Comparison of ENCODE assay signal across 21 cellular contexts in genomic region chr5:94888674-94889073, GRCh38.
DNase-seq lines count a peak whose midpoint lies in the region; ATAC-seq, FAIRE-seq and TF ChIP-seq lines count a peak whose summit lies in the region.
"Had no signal": no experiment of that assay in that cellular context is flagged by ENCODE, and none has a peak within 500 bp of the region (broad histone marks: within the 10 kb centered on the region; RNA-seq: fewer than 3 reads in every experiment).

No MANE protein-coding gene starts in this region.

- no peak overlapping the region for H3K4ac ChIP-seq in H9 (ENCODE audit: low read depth, low read length)

- CTCF ChIA-PET in K562 (lab: Yijun Ruan, JAX; ENCODE audit: low intra/inter-chr PET ratio), result no interaction called here

- H3K79me2 ChIP-seq in H9 (ENCODE audit: insufficient read depth, low read length) (no peaks in the 10 kb centered on the region), K562 (ENCODE audit: control insufficient read depth, insufficient read depth, low read length) (no peaks in the 10 kb centered on the region)

- H3K27me3 Mint-ChIP-seq in H9 (ENCODE audit: low read depth), result no peaks in the 10 kb centered on the region
- H3K27me3 Mint-ChIP-seq in nephron progenitor cell (ENCODE audit: low read depth, poor library complexity), result peaks cover 5% of the 10 kb centered on the region
- H3K27me3 Mint-ChIP-seq in activated T-helper 17 cell treated with anti-CD3 and anti-CD28 coated beads, Interleukin-2, amount 50 U/mL, for 72 hours, result peaks cover 3% of the 10 kb centered on the region
- H3K27me3 Mint-ChIP-seq: CD4-positive, alpha-beta T cell had no signal

- H3K9me1 ChIP-seq in K562 (ENCODE audit: control insufficient read depth, insufficient read depth, low read length), result no peaks in the 10 kb centered on the region

- H3K4me3 Mint-ChIP-seq in H9 (no peak overlapping the region), nephron progenitor cell (no peak overlapping the region)
- H3K4me3 Mint-ChIP-seq in activated T-helper 17 cell treated with anti-CD3 and anti-CD28 coated beads, Interleukin-2, amount 50 U/mL, for 72 hours, result no peak overlapping the region
- H3K4me3 Mint-ChIP-seq: CD4-positive, alpha-beta T cell had no signal

- H3K23ac ChIP-seq in H9 (ENCODE audit: insufficient read length, low read depth, low read length), result no peak overlapping the region

- H3K4me3 ChIP-seq in K562, result no peak overlapping the region
- H3K4me3 ChIP-seq: A549 had no signal

- H3K56ac ChIP-seq in H9 (ENCODE audit: insufficient read length, low read depth, low read length), result no peak overlapping the region

- no peak overlapping the region for H3T11ph ChIP-seq in H9 (ENCODE audit: low read length)

- no peak overlapping the region for H3K9ac ChIP-seq in H9 (ENCODE audit: extremely low read depth, insufficient read length, low read length)
- no peak overlapping the region for H3K9ac ChIP-seq in K562 (ENCODE audit: insufficient read depth in 1 of 2, low read depth in 2 of 2, low read length in 2 of 2)

- H3K27ac ChIP-seq in H9 (ENCODE audit: insufficient read length, low read depth, low read length) (no peak overlapping the region), K562 (ENCODE audit: extremely low read depth, low read depth, low read length) (no peak overlapping the region)
- H3K27ac ChIP-seq: A549, C4-2B had no signal

- H3K79me1 ChIP-seq in H9 (ENCODE audit: insufficient read depth, low read depth, low read length, poor library complexity, severe bottlenecking), result no peaks in the 10 kb centered on the region

- no peaks in the 10 kb centered on the region for H3K36me3 ChIP-seq in K562 (ENCODE audit: control insufficient read depth, insufficient read depth, low read length)

- H4K5ac ChIP-seq in H9 (ENCODE audit: insufficient read length, low read depth, low read length), result no peak overlapping the region

- H4K8ac ChIP-seq in H9 (replicated peaks; ENCODE audit: insufficient read length, low read depth, low read length), result no peak overlapping the region

- H3K9me3 ChIP-seq in H9 (ENCODE audit: control insufficient read depth, low read depth, low read length), result no peaks in the 10 kb centered on the region
- H3K9me3 ChIP-seq in K562 (replicated peaks; ENCODE audit: control insufficient read depth, insufficient read depth, low read depth, low read length), result no peaks in the 10 kb centered on the region
- H3K9me3 ChIP-seq: A549 had no signal

- no peak for TF ChIP-seq CTCF in H9 (conservative IDR thresholded peaks at IDR 0.05)
- no peak for TF ChIP-seq CTCF in K562 (IDR thresholded peaks at IDR 0.05 in 2 of 3, conservative IDR thresholded peaks at IDR 0.05 in 1 of 3; ENCODE audit: insufficient read depth in 2 of 3, low read depth in 1 of 3, low read length in 3 of 3)
- no peak for TF ChIP-seq CTCF in nephron progenitor cell (IDR thresholded peaks at IDR 0.05)

- no peaks in the 10 kb centered on the region for H3K23me2 ChIP-seq in H9 (ENCODE audit: insufficient read length, low read depth, low read length, poor library complexity, severe bottlenecking)

- H3K4me1 ChIP-seq in H9 (ENCODE audit: insufficient read depth, low read length) (no peaks in the 10 kb centered on the region), K562 (replicated peaks in 1 of 2; ENCODE audit: control insufficient read depth in 2 of 2, insufficient read depth in 2 of 2, low read length in 2 of 2) (no peaks in the 10 kb centered on the region)
- H3K4me1 ChIP-seq: A549 had no signal

- no peaks in the 10 kb centered on the region for H3K27me3 ChIP-seq in H9 (ENCODE audit: insufficient read depth, low read length)
- no peaks in the 10 kb centered on the region for H3K27me3 ChIP-seq in K562 (ENCODE audit: control insufficient read depth in 2 of 2, insufficient read depth in 2 of 2, low read length in 2 of 2)

- FAIRE-seq in K562 (lab: Jason Lieb, UNC), result no peak
- FAIRE-seq: A549, GM12892, GM18507, H54 had no signal

- H3K36me3 Mint-ChIP-seq in H9 (ENCODE audit: insufficient read depth in 1 of 3, low read depth in 3 of 3), result no peaks in the 10 kb centered on the region
- H3K36me3 Mint-ChIP-seq in nephron progenitor cell (ENCODE audit: low read depth), result no peaks in the 10 kb centered on the region
- no peaks in the 10 kb centered on the region for H3K36me3 Mint-ChIP-seq in activated T-helper 17 cell treated with anti-CD3 and anti-CD28 coated beads, Interleukin-2, amount 50 U/mL, for 72 hours (ENCODE audit: low read depth)

- H3K18ac ChIP-seq in H9 (ENCODE audit: insufficient read length, low read depth, low read length), result no peak overlapping the region

- H3K9me3 Mint-ChIP-seq in H9 (no peaks in the 10 kb centered on the region), nephron progenitor cell (no peaks in the 10 kb centered on the region)
- H3K9me3 Mint-ChIP-seq in activated T-helper 17 cell treated with anti-CD3 and anti-CD28 coated beads, Interleukin-2, amount 50 U/mL, for 72 hours, result no peaks in the 10 kb centered on the region
- H3K9me3 Mint-ChIP-seq: CD4-positive, alpha-beta T cell had no signal

- no peak overlapping the region for H2BK12ac ChIP-seq in H9 (ENCODE audit: insufficient read length, low read depth, low read length)

- H3K4me1 Mint-ChIP-seq in H9, result peaks cover 17 to 27% of the 10 kb centered on the region in 2 experiments
- H3K4me1 Mint-ChIP-seq in nephron progenitor cell, result peaks cover 23% of the 10 kb centered on the region
- H3K4me1 Mint-ChIP-seq in activated T-helper 17 cell treated with anti-CD3 and anti-CD28 coated beads, Interleukin-2, amount 50 U/mL, for 72 hours, result no peaks in the 10 kb centered on the region

- no CpG with 5 or more reads among the region's 3 CpGs for WGBS in H9 (ENCODE audit: extremely low coverage, insufficient read length, low lambda C conversion rate)
- 4% methylated on average over 3 of the region's 3 CpGs for WGBS in K562 (ENCODE audit: insufficient coverage, low coverage, missing lambda C conversion rate)

- POLR2A ChIA-PET in K562 (lab: Yijun Ruan, JAX), result interaction anchor here (1.0 kb wide), 1 partner anchor 9 kb away, joined by 3 read pairs; no protein-coding TSS in a partner anchor

- no TSS peak for BruUV-seq in K562 (replicated peaks; lab: Mats Ljungman, UMichigan)

- H2BK20ac ChIP-seq in H9 (ENCODE audit: low read depth, low read length, poor library complexity, severe bottlenecking), result no peak overlapping the region

- H4K20me1 ChIP-seq in H9 (ENCODE audit: control insufficient read depth, insufficient read depth, insufficient read length) (no peaks in the 10 kb centered on the region), K562 (replicated peaks; ENCODE audit: control insufficient read depth, insufficient read depth, low read length) (no peaks in the 10 kb centered on the region)

- H2AK5ac ChIP-seq in H9 (ENCODE audit: insufficient read length, low read length), result no peak overlapping the region

- H3K14ac ChIP-seq in H9 (ENCODE audit: insufficient read depth, low read length), result no peak overlapping the region

- ATAC-seq in K562, result 0 out of 3 replicates have a peak, but pooled peaks have one; percentile 44
- no peak for ATAC-seq in activated T-helper 17 cell treated with anti-CD3 and anti-CD28 coated beads, Interleukin-2, amount 50 U/mL, for 72 hours (replicated peaks)
- ATAC-seq: A549, HCT116 had no signal

- H2BK15ac ChIP-seq in H9 (ENCODE audit: low read depth, low read length), result no peak overlapping the region

- no peak for TF ChIP-seq RAD21 in Ishikawa (IDR thresholded peaks at IDR 0.05; ENCODE audit: low read depth)
- no peak for TF ChIP-seq RAD21 in K562 (CRISPR knock-in tag; conservative IDR thresholded peaks at IDR 0.05 in 1 of 2, IDR thresholded peaks at IDR 0.05 in 1 of 2)

- TF ChIP-seq POLR2A in K562 (conservative IDR thresholded peaks at IDR 0.05), result no peak

- TF ChIP-seq EP300 in Ishikawa (IDR thresholded peaks at IDR 0.05; ENCODE audit: borderline replicate concordance) (no peak), K562 (IDR thresholded peaks at IDR 0.05; ENCODE audit: low read length) (no peak)

- peak overlapping the region in 2 of 3 experiments; percentile 49 to 74; a peak in 2 of 7 replicates for H3K27ac Mint-ChIP-seq in H9
- no peak overlapping the region for H3K27ac Mint-ChIP-seq in nephron progenitor cell
- no peak overlapping the region for H3K27ac Mint-ChIP-seq in activated T-helper 17 cell treated with anti-CD3 and anti-CD28 coated beads, Interleukin-2, amount 50 U/mL, for 72 hours
- H3K27ac Mint-ChIP-seq: CD4-positive, alpha-beta T cell had no signal

- DNase-seq in H9, result no peak
- no peak for DNase-seq in K562 (ENCODE audit: extremely low read depth in 1 of 4, low spot score in 3 of 4)
- peak; percentile 13 for DNase-seq in iPS-NIHi11 (ENCODE audit: low spot score)
- no peak for DNase-seq in globus pallidus (ENCODE audit: low spot score)
- no peak for DNase-seq in nephron progenitor cell
- no peak for DNase-seq in UCSD-AML1 (lab: John Stamatoyannopoulos, UW; ENCODE audit: unreplicated experiment)
- DNase-seq: AML-193; CD4-positive, alpha-beta T cell; DMS153; DMS79; GDM1; Karpas-422; KBM-7 had no signal

- intact Hi-C loops in K562 (cut with micrococcal nuclease), result no loop called here

- H2BK5ac ChIP-seq in H9 (ENCODE audit: insufficient read length, low read length), result no peak overlapping the region

- no peak overlapping the region for H4K91ac ChIP-seq in H9 (ENCODE audit: insufficient read length, low read depth, low read length)

- in situ Hi-C loops in K562 (cut with MboI), result no loop called here

- H2BK120ac ChIP-seq in H9 (ENCODE audit: low read depth, low read length, poor library complexity, severe bottlenecking), result no peak overlapping the region

- H3K4me2 ChIP-seq in H9 (ENCODE audit: insufficient read depth, insufficient read length, low read length) (no peak overlapping the region), K562 (ENCODE audit: insufficient read depth, low read length) (no peak overlapping the region; the same call in 1 of the 2 replicates)
- H3K4me2 ChIP-seq: A549 had no signal

- H2AFZ ChIP-seq in H9 (ENCODE audit: low read length), result no peak overlapping the region
- no peak overlapping the region for H2AFZ ChIP-seq in K562 (ENCODE audit: low read depth, low read length)

TF ChIP-seq in Ishikawa, 13 proteins besides CTCF, POLR2A, EP300 and RAD21:
- 0 out of 2 replicates have a peak, but pooled peaks have one; percentile 25 for TF ChIP-seq CEBPB (IDR thresholded peaks at IDR 0.05)
- TF ChIP-seq TAF1 (IDR thresholded peaks at IDR 0.05; ENCODE audit: low read depth), result no peak

TF ChIP-seq in K562, 482 proteins besides CTCF, POLR2A, EP300 and RAD21 (continues in another document):
- TF ChIP-seq CEBPB (tag; IDR thresholded peaks at IDR 0.05), result peak; percentile 72
- TF ChIP-seq TAF15 (IDR thresholded peaks at IDR 0.05; ENCODE audit: low read depth, low read length), result no peak
- no peak for TF ChIP-seq CEBPG (CRISPR knock-in tag; IDR thresholded peaks at IDR 0.05)
- TF ChIP-seq CEBPG (tag; conservative IDR thresholded peaks at IDR 0.05 in 1 of 2, IDR thresholded peaks at IDR 0.05 in 1 of 2), result peak; percentile 73 to 74
- TF ChIP-seq TRIM24 (IDR thresholded peaks at IDR 0.05), result peak in 1 of 2 experiments; percentile 10; a peak in 1 of 4 replicates
- TF ChIP-seq CREM (IDR thresholded peaks at IDR 0.05; ENCODE audit: low read depth), result peak; percentile 44; the same call in 1 of the 2 replicates

Comparison
In these comparisons a context has a peak if more than half of its experiments do, and no peak if none do; other contexts are left out.
1. H3K27ac Mint-ChIP-seq: peak in H9 (2 of 3); none in nephron progenitor cell (single experiment) and activated T-helper 17 cell treated with anti-CD3 and anti-CD28 coated beads, Interleukin-2, amount 50 U/mL, for 72 hours (single experiment).